In the genomic region with DNA sequence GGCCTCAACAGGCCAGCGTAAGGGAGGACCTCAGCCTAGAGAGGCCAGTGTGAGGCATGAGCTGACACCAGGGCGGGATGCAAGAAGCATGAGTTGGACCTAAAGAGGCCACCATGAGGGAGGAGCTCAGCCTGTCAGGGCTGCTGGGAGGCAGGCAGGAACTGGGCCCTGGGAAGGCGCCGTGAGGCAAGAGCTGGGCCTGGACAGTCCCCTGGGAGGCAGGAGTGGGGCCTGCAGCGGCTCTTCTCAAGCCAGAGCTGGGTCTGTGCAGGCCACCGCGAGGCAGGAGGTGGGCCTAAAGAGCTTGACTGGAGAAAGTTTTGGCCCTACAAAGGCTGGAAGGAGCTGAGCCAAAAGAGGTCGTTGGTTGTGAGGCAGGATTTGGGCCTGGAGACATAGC, we compare ENCODE assay signal across 6 cellular contexts.
DNase-seq lines count a peak whose midpoint lies in the region; ATAC-seq and TF ChIP-seq lines count a peak whose summit lies in the region.
"Not testable (repeated sequence)": the region's sequence is repeated elsewhere in the genome, so short reads cannot be mapped to it uniquely, and the experiment has no call there.

No MANE protein-coding gene starts in this region.

- not testable (repeated sequence) for TF ChIP-seq EP300 in esophagus muscularis mucosa (IDR thresholded peaks at IDR 0.05); upper lobe of left lung (IDR thresholded peaks at IDR 0.05)

- not testable (repeated sequence) for H3K4me1 ChIP-seq in esophagus muscularis mucosa; upper lobe of left lung; aorta (ENCODE audit: control insufficient read depth in 1 of 2, insufficient read depth in 2 of 2, low read length in 2 of 2)

- intact Hi-C loops in esophagus muscularis mucosa (cut with DNase I); sciatic nerve (cut with DNase I); aorta (cut with DNase I): not testable (repeated sequence)

- TF ChIP-seq CTCF in esophagus muscularis mucosa (IDR thresholded peaks at IDR 0.05); upper lobe of left lung (IDR thresholded peaks at IDR 0.05): not testable (repeated sequence)

- H3K27ac ChIP-seq in esophagus muscularis mucosa (replicated peaks in 1 of 4); upper lobe of left lung; aorta (ENCODE audit: low read depth in 1 of 2, low read length in 2 of 2): not testable (repeated sequence)

- ATAC-seq in sciatic nerve (peak; percentile 17), upper lobe of left lung (ENCODE audit: low FRiP score in 2 of 2) (peak; percentile 39 to 54), aorta (ENCODE audit: low FRiP score) (peak; percentile 34)

- not testable (repeated sequence) for H3K36me3 ChIP-seq in H7 (replicated peaks; ENCODE audit: control insufficient read depth, insufficient read depth, low read length); esophagus muscularis mucosa; upper lobe of left lung; aorta (ENCODE audit: control insufficient read depth in 1 of 2, insufficient read depth in 2 of 2, low read length in 1 of 2)

- H3K4me3 ChIP-seq in H7 (ENCODE audit: insufficient read depth, low read depth, low read length); esophagus muscularis mucosa; upper lobe of left lung; aorta (ENCODE audit: low read length in 2 of 2): not testable (repeated sequence)

- DNase-seq in D341Med (ENCODE audit: low spot score) (peak; percentile 3), H7 (peak; percentile 8), esophagus muscularis mucosa (ENCODE audit: extremely low spot score) (peak; percentile 34)
- not testable (repeated sequence) for DNase-seq in sciatic nerve (ENCODE audit: low spot score); upper lobe of left lung; aorta

- TF ChIP-seq POLR2A in esophagus muscularis mucosa (IDR thresholded peaks at IDR 0.05; ENCODE audit: low read depth); upper lobe of left lung (IDR thresholded peaks at IDR 0.05): not testable (repeated sequence)

- not testable (repeated sequence) for H3K9me3 ChIP-seq in esophagus muscularis mucosa; aorta (ENCODE audit: control insufficient read depth, low read length)
- H3K9me3 ChIP-seq in upper lobe of left lung: peaks cover 0 to 21% (median 0%) of the 10 kb centered on the region in 4 donors

- WGBS in esophagus muscularis mucosa: 73% methylated on average over 5 of the region's 8 CpGs
- WGBS in upper lobe of left lung, 2 donors: 83 to 84% methylated on average over 8 of the region's 8 CpGs
- 74 to 82% methylated on average over 7 to 8 of the region's 8 CpGs for WGBS in aorta, 2 donors

- H3K27me3 ChIP-seq in H7 (ENCODE audit: control insufficient read depth, insufficient read depth, low read length); esophagus muscularis mucosa; upper lobe of left lung; aorta (ENCODE audit: control insufficient read depth in 1 of 2, insufficient read depth in 2 of 2, low read length in 1 of 2): not testable (repeated sequence)
